ENCODE assay signal across 1 cellular context in the genomic region with DNA sequence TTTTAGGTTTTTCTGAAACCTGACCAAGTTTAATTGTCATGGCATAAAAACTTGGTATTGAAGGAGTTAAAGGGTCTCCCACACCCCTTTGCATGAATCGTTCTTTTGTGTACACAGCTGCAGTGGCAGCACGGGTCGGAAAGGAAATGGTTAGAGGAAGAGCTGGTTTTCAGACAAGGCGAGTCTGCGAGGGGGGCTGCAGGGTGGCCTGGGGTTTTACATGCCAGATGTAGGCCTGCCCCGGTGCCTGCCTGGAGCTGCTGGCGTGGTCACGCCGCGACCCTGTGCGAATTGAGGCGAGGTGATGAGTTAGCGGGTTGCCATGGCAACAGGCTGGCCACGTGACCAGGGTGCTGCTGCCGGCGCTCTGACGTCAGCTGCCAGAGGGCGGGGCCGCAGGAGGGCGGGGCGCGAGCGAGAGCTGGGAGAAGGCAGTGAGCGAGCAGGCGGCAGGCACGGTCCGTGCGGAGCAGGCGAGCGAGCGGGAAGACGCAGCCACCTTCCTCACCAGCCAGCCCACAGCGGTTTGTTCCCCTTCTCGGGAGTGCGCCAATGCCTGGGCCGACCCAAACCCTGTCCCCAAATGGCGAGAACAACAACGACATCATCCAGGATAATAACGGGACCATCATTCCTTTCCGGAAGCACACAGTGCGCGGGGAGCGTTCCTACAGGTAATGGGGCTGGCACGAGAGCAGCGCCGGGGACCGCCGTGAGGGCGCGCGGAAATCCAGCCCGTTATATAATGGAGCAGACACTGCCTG.
TF ChIP-seq lines count a peak whose summit lies in the region.

Gene MAPRE2 (plus strand): TSS at position 426 of the 764 bp plus-strand sequence. CDS start 127 bp downstream, at position 553.

TF ChIP-seq in HepG2, 621 proteins besides CTCF, POLR2A, EP300 and RAD21 (continued from another document and continues in another):
- TF ChIP-seq, protein P1, sequence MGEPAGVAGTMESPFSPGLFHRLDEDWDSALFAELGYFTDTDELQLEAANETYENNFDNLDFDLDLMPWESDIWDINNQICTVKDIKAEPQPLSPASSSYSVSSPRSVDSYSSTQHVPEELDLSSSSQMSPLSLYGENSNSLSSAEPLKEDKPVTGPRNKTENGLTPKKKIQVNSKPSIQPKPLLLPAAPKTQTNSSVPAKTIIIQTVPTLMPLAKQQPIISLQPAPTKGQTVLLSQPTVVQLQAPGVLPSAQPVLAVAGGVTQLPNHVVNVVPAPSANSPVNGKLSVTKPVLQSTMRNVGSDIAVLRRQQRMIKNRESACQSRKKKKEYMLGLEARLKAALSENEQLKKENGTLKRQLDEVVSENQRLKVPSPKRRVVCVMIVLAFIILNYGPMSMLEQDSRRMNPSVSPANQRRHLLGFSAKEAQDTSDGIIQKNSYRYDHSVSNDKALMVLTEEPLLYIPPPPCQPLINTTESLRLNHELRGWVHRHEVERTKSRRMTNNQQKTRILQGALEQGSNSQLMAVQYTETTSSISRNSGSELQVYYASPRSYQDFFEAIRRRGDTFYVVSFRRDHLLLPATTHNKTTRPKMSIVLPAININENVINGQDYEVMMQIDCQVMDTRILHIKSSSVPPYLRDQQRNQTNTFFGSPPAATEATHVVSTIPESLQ (CRISPR knock-in tag; conservative IDR thresholded peaks at IDR 0.05) = no peak; the same call in 1 of the 2 replicates
- TF ChIP-seq MTF2 (CRISPR knock-in tag; IDR thresholded peaks at IDR 0.05; ENCODE audit: borderline replicate concordance) (no peak), ZNF234 (CRISPR knock-in tag; conservative IDR thresholded peaks at IDR 0.05) (no peak), REPIN1 (CRISPR knock-in tag; IDR thresholded peaks at IDR 0.05; ENCODE audit: borderline replicate concordance, low read depth) (no peak; the same call in 1 of the 2 replicates), ZNF646 (CRISPR knock-in tag; IDR thresholded peaks at IDR 0.05) (no peak), JUNB (CRISPR knock-in tag; IDR thresholded peaks at IDR 0.05; ENCODE audit: borderline replicate concordance) (no peak), ZBTB38 (CRISPR knock-in tag; IDR thresholded peaks at IDR 0.05) (peak; percentile 84; the same call in 1 of the 2 replicates), ZFP90 (CRISPR knock-in tag; IDR thresholded peaks at IDR 0.05; ENCODE audit: borderline replicate concordance) (peak; percentile 31; the same call in 1 of the 2 replicates), PATZ1 (CRISPR knock-in tag; IDR thresholded peaks at IDR 0.05) (peak; percentile 29; the same call in 1 of the 2 replicates), ZNF776 (CRISPR knock-in tag; IDR thresholded peaks at IDR 0.05) (no peak), PBX3 (CRISPR knock-in tag; IDR thresholded peaks at IDR 0.05; ENCODE audit: borderline replicate concordance) (no peak), RFXANK (CRISPR knock-in tag; IDR thresholded peaks at IDR 0.05) (peak; percentile 69; the same call in 1 of the 2 replicates), PCBP2 (optimal IDR thresholded peaks at IDR 0.05; ENCODE audit: low read depth, low read length, poor library complexity, severe bottlenecking) (no peak), GZF1 (CRISPR knock-in tag; IDR thresholded peaks at IDR 0.05) (no peak), ZBTB43 (CRISPR knock-in tag; conservative IDR thresholded peaks at IDR 0.05) (no peak), ZNF747 (CRISPR knock-in tag; IDR thresholded peaks at IDR 0.05; ENCODE audit: borderline replicate concordance) (peak; percentile 57; the same call in 1 of the 2 replicates), PAX8 (CRISPR knock-in tag; IDR thresholded peaks at IDR 0.05; ENCODE audit: borderline replicate concordance) (no peak), ZNF816 (CRISPR knock-in tag; IDR thresholded peaks at IDR 0.05; ENCODE audit: borderline replicate concordance) (peak; percentile 89; the same call in 1 of the 2 replicates), NCOA1 (CRISPR knock-in tag; IDR thresholded peaks at IDR 0.05) (no peak), PHB2 (IDR thresholded peaks at IDR 0.05; ENCODE audit: partially characterized antibody) (no peak), WIZ (CRISPR knock-in tag; IDR thresholded peaks at IDR 0.05) (peak; percentile 62; the same call in 1 of the 2 replicates), PCBP1 (IDR thresholded peaks at IDR 0.05; ENCODE audit: borderline replicate concordance, low read depth, low read length) (no peak), ZKSCAN8 (CRISPR knock-in tag; IDR thresholded peaks at IDR 0.05; ENCODE audit: borderline replicate concordance) (0 out of 2 replicates have a peak, but pooled peaks have one; percentile 26)
- TF ChIP-seq, protein P2, sequence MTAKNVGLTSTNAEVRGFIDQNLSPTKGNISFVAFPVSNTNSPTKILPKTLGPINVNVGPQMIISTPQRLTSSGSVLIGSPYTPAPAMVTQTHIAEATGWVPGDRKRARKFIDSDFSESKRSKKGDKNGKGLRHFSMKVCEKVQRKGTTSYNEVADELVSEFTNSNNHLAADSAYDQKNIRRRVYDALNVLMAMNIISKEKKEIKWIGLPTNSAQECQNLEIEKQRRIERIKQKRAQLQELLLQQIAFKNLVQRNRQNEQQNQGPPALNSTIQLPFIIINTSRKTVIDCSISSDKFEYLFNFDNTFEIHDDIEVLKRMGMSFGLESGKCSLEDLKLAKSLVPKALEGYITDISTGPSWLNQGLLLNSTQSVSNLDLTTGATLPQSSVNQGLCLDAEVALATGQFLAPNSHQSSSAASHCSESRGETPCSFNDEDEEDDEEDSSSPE (CRISPR knock-in tag; IDR thresholded peaks at IDR 0.05) = peak; percentile 68; the same call in 1 of the 2 replicates
- TF ChIP-seq, protein P3, sequence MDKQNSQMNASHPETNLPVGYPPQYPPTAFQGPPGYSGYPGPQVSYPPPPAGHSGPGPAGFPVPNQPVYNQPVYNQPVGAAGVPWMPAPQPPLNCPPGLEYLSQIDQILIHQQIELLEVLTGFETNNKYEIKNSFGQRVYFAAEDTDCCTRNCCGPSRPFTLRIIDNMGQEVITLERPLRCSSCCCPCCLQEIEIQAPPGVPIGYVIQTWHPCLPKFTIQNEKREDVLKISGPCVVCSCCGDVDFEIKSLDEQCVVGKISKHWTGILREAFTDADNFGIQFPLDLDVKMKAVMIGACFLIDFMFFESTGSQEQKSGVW (CRISPR knock-in tag; IDR thresholded peaks at IDR 0.05; ENCODE audit: borderline replicate concordance) = no peak
- TF ChIP-seq, protein P4, sequence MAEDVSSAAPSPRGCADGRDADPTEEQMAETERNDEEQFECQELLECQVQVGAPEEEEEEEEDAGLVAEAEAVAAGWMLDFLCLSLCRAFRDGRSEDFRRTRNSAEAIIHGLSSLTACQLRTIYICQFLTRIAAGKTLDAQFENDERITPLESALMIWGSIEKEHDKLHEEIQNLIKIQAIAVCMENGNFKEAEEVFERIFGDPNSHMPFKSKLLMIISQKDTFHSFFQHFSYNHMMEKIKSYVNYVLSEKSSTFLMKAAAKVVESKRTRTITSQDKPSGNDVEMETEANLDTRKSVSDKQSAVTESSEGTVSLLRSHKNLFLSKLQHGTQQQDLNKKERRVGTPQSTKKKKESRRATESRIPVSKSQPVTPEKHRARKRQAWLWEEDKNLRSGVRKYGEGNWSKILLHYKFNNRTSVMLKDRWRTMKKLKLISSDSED (CRISPR knock-in tag; IDR thresholded peaks at IDR 0.05) = no peak
- TF ChIP-seq, protein P5, sequence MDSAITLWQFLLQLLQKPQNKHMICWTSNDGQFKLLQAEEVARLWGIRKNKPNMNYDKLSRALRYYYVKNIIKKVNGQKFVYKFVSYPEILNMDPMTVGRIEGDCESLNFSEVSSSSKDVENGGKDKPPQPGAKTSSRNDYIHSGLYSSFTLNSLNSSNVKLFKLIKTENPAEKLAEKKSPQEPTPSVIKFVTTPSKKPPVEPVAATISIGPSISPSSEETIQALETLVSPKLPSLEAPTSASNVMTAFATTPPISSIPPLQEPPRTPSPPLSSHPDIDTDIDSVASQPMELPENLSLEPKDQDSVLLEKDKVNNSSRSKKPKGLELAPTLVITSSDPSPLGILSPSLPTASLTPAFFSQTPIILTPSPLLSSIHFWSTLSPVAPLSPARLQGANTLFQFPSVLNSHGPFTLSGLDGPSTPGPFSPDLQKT (CRISPR knock-in tag; IDR thresholded peaks at IDR 0.05; ENCODE audit: borderline replicate concordance) = no peak
- TF ChIP-seq, protein P6, sequence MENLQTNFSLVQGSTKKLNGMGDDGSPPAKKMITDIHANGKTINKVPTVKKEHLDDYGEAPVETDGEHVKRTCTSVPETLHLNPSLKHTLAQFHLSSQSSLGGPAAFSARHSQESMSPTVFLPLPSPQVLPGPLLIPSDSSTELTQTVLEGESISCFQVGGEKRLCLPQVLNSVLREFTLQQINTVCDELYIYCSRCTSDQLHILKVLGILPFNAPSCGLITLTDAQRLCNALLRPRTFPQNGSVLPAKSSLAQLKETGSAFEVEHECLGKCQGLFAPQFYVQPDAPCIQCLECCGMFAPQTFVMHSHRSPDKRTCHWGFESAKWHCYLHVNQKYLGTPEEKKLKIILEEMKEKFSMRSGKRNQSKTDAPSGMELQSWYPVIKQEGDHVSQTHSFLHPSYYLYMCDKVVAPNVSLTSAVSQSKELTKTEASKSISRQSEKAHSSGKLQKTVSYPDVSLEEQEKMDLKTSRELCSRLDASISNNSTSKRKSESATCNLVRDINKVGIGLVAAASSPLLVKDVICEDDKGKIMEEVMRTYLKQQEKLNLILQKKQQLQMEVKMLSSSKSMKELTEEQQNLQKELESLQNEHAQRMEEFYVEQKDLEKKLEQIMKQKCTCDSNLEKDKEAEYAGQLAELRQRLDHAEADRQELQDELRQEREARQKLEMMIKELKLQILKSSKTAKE (CRISPR knock-in tag; IDR thresholded peaks at IDR 0.05; ENCODE audit: borderline replicate concordance) = peak; percentile 49; the same call in 1 of the 2 replicates
